Comparison of ENCODE assay signal across 16 cellular contexts in genomic region chr15:60945196-60945595, GRCh38.
DNase-seq lines count a peak whose midpoint lies in the region; TF ChIP-seq lines count a peak whose summit lies in the region.
"Had no signal": no experiment of that assay in that cellular context is flagged by ENCODE, and none has a peak within 500 bp of the region (broad histone marks: within the 10 kb centered on the region; RNA-seq: fewer than 3 reads in every experiment).

No MANE protein-coding gene starts in this region.

- TF ChIP-seq CTCF in brain (conservative IDR thresholded peaks at IDR 0.05) (no peak), testis (IDR thresholded peaks at IDR 0.05) (no peak), RWPE1 (conservative IDR thresholded peaks at IDR 0.05; ENCODE audit: low read depth) (no peak)

- H3K36me3 ChIP-seq in testis (ENCODE audit: low read depth, missing control alignments), result no peaks in the 10 kb centered on the region
- H3K36me3 ChIP-seq: breast epithelium, neural progenitor cell had no signal

- peak overlapping the region in 2 of 5 experiments; percentile 2 to 57 for H3K4me3 Mint-ChIP-seq in brain
- H3K4me3 Mint-ChIP-seq: stimulated activated naive B cell treated with anti-CD40 and anti-IgM and Interleukin-4, amounts not matched to agents 10 μg/mL and 1 μg/mL and 100 μg/mL, for 72 hours; WTC11 had no signal

- H3K27ac ChIP-seq in testis (no peak overlapping the region), RWPE1 (no peak overlapping the region)
- H3K27ac ChIP-seq: breast epithelium, neural progenitor cell had no signal

- POLR2A ChIA-PET in RWPE1 (lab: Yijun Ruan, JAX; ENCODE audit: low non-redundant PET), result interaction anchor here (0.6 kb wide), 1 partner anchor 769 kb away, joined by 6 read pairs; no protein-coding TSS in a partner anchor

- H3K27ac Mint-ChIP-seq in brain, result peak overlapping the region in 3 of 5 experiments; percentile 22 to 63 (median 32)
- H3K27ac Mint-ChIP-seq: neural progenitor cell; stimulated activated naive B cell treated with anti-CD40 and anti-IgM and Interleukin-4, amounts not matched to agents 10 μg/mL and 1 μg/mL and 100 μg/mL, for 72 hours; WTC11 had no signal

- peaks cover 19% of the 10 kb centered on the region for H3K36me3 Mint-ChIP-seq in brain
- H3K36me3 Mint-ChIP-seq: neural progenitor cell; stimulated activated naive B cell treated with anti-CD40 and anti-IgM and Interleukin-4, amounts not matched to agents 10 μg/mL and 1 μg/mL and 100 μg/mL, for 72 hours had no signal

- H3K27me3 ChIP-seq in testis, result no peaks in the 10 kb centered on the region
- H3K27me3 ChIP-seq: breast epithelium, neural progenitor cell had no signal

- no peak overlapping the region for H3K4me3 ChIP-seq in testis
- H3K4me3 ChIP-seq: breast epithelium, K562, neural progenitor cell had no signal

- no peak for TF ChIP-seq POLR2A in testis (IDR thresholded peaks at IDR 0.05)

- DNase-seq in NCI-H2029 (lab: John Stamatoyannopoulos, UW), result peak; percentile 47
- peak; percentile 27 to 40 for DNase-seq in hippocampal formation (lab: John Stamatoyannopoulos, UW)
- DNase-seq in testis, result peak; percentile 69
- DNase-seq in NCI-H128 (lab: John Stamatoyannopoulos, UW; ENCODE audit: unreplicated experiment), result no peak
- DNase-seq in activated gamma-delta T cell treated with Interleukin-2 at 50 U/mL for 16 hours, result no peak
- no peak for DNase-seq in RWPE1 (ENCODE audit: low spot score)
- DNase-seq: activated T-cell treated with anti-CD3 and anti-CD28 coated beads, Interleukin-2, amount 50 U/mL, for 1 hour; kidney glomerular epithelial cell; NCI-H226; stimulated activated CD4-positive, alpha-beta T cell treated with anti-CD3 and anti-CD28 coated beads, Interleukin-1b, Interleukin-23, amount 100 ng/mL, for 48 hours; stimulated activated naive B cell treated with anti-CD40 and anti-IgM and Interleukin-4, amounts not matched to agents 10 μg/mL and 1 μg/mL and 100 μg/mL, for 72 hours had no signal

- peaks cover 12% of the 10 kb centered on the region for H3K4me1 Mint-ChIP-seq in brain
- H3K4me1 Mint-ChIP-seq: stimulated activated naive B cell treated with anti-CD40 and anti-IgM and Interleukin-4, amounts not matched to agents 10 μg/mL and 1 μg/mL and 100 μg/mL, for 72 hours; WTC11 had no signal

- peaks cover 10% of the 10 kb centered on the region for H3K27me3 Mint-ChIP-seq in brain

- intact Hi-C loops in testis (cut with DNase I; ENCODE audit: low total_unique reads), result no loop called here

- H3K4me1 ChIP-seq in testis, result peaks cover 4% of the 10 kb centered on the region
- H3K4me1 ChIP-seq: neural progenitor cell had no signal

- WGBS in testis, 2 donors, result 7 to 11% methylated on average over 6 of the region's 6 CpGs

- no peaks in the 10 kb centered on the region for H3K9me3 ChIP-seq in testis
- H3K9me3 ChIP-seq: breast epithelium had no signal

- CTCF ChIA-PET in RWPE1 (lab: Yijun Ruan, JAX), result interaction anchor here (0.9 kb wide), 1 partner anchor 12 kb away, joined by 3 read pairs; no protein-coding TSS in a partner anchor

- peaks cover 10 to 29% (median 15%) of the 10 kb centered on the region in 5 experiments for H3K9me3 Mint-ChIP-seq in brain
- H3K9me3 Mint-ChIP-seq: stimulated activated naive B cell treated with anti-CD40 and anti-IgM and Interleukin-4, amounts not matched to agents 10 μg/mL and 1 μg/mL and 100 μg/mL, for 72 hours had no signal

Comparison
In these comparisons a context has a peak if more than half of its experiments do, and no peak if none do; other contexts are left out.
1. DNase-seq: peak in NCI-H2029 (single experiment), hippocampal formation (2 of 2) and testis (single experiment); none in NCI-H128 (single experiment), activated gamma-delta T cell treated with Interleukin-2 at 50 U/mL for 16 hours (single experiment) and RWPE1 (single experiment).